ENCODE assay signal across 16 cellular contexts in genomic region chr5:27594141-27594540, GRCh38.
"Had no signal": no experiment of that assay in that cellular context is flagged by ENCODE, and none has a peak within 500 bp of the region (broad histone marks: within the 10 kb centered on the region; RNA-seq: fewer than 3 reads in every experiment).

No MANE protein-coding gene starts in this region.

- ATAC-seq: left lobe of liver; stimulated activated effector memory CD8-positive, alpha-beta T cell treated with anti-CD3 and anti-CD28 coated beads, Interleukin-12 subunit alpha, Interleukin-12 subunit beta, amount 100 ng/mL, for 72 hours; WTC11 had no signal

- H3K9me3 Mint-ChIP-seq: brain had no signal

- H3K36me3 Mint-ChIP-seq: activated naive CD8-positive, alpha-beta T cell treated with anti-CD3 and anti-CD28 coated beads, Interleukin-2, amount 10 ng/mL, durations not matched to agents 7 days and 5 days; brain; naive B cell; stimulated activated effector memory CD8-positive, alpha-beta T cell treated with anti-CD3 and anti-CD28 coated beads, Interleukin-12 subunit alpha, Interleukin-12 subunit beta, amount 100 ng/mL, for 72 hours; WTC11 had no signal

- H3K4me1 Mint-ChIP-seq: activated CD4-positive, alpha-beta T cell treated with anti-CD3 and anti-CD28 coated beads, Interleukin-2, amount 10 ng/mL, durations not matched to agents 24 days and 14 days; activated naive CD8-positive, alpha-beta T cell treated with anti-CD3 and anti-CD28 coated beads, Interleukin-2, amount 10 ng/mL, durations not matched to agents 7 days and 5 days; brain; naive B cell; stimulated activated effector memory CD8-positive, alpha-beta T cell treated with anti-CD3 and anti-CD28 coated beads, Interleukin-12 subunit alpha, Interleukin-12 subunit beta, amount 100 ng/mL, for 72 hours had no signal

- H3K27me3 Mint-ChIP-seq: activated CD4-positive, alpha-beta T cell treated with anti-CD3 and anti-CD28 coated beads, Interleukin-2, amount 10 ng/mL, durations not matched to agents 24 days and 14 days; activated naive CD8-positive, alpha-beta T cell treated with anti-CD3 and anti-CD28 coated beads, Interleukin-2, amount 10 ng/mL, durations not matched to agents 7 days and 5 days; brain; naive B cell had no signal

- DNase-seq: activated CD4-positive, alpha-beta T cell treated with anti-CD3 and anti-CD28 coated beads, Interleukin-2, amount 10 ng/mL, durations not matched to agents 24 days and 14 days; activated CD8-positive, alpha-beta memory T cell treated with anti-CD3 and anti-CD28 coated beads for 24 hours; activated gamma-delta T cell treated with Interleukin-2 at 50 U/mL for 16 hours; activated naive CD8-positive, alpha-beta T cell treated with anti-CD3 and anti-CD28 coated beads, Interleukin-2, amount 10 ng/mL, durations not matched to agents 7 days and 5 days; cortex of kidney; effector CD4-positive, alpha-beta T cell; esophagus squamous epithelium; islet precursor cell; mammary epithelial cell; naive B cell; posterior cingulate gyrus; retina had no signal

- H3K4me3 Mint-ChIP-seq: activated CD4-positive, alpha-beta T cell treated with anti-CD3 and anti-CD28 coated beads, Interleukin-2, amount 10 ng/mL, durations not matched to agents 24 days and 14 days; activated naive CD8-positive, alpha-beta T cell treated with anti-CD3 and anti-CD28 coated beads, Interleukin-2, amount 10 ng/mL, durations not matched to agents 7 days and 5 days; brain; naive B cell; stimulated activated effector memory CD8-positive, alpha-beta T cell treated with anti-CD3 and anti-CD28 coated beads, Interleukin-12 subunit alpha, Interleukin-12 subunit beta, amount 100 ng/mL, for 72 hours; WTC11 had no signal

- H3K27ac Mint-ChIP-seq: activated CD4-positive, alpha-beta T cell treated with anti-CD3 and anti-CD28 coated beads, Interleukin-2, amount 10 ng/mL, durations not matched to agents 24 days and 14 days; activated naive CD8-positive, alpha-beta T cell treated with anti-CD3 and anti-CD28 coated beads, Interleukin-2, amount 10 ng/mL, durations not matched to agents 7 days and 5 days; brain; naive B cell; stimulated activated effector memory CD8-positive, alpha-beta T cell treated with anti-CD3 and anti-CD28 coated beads, Interleukin-12 subunit alpha, Interleukin-12 subunit beta, amount 100 ng/mL, for 72 hours; WTC11 had no signal
